Comparison of ENCODE assay signal across 8 cellular contexts in the genomic region with DNA sequence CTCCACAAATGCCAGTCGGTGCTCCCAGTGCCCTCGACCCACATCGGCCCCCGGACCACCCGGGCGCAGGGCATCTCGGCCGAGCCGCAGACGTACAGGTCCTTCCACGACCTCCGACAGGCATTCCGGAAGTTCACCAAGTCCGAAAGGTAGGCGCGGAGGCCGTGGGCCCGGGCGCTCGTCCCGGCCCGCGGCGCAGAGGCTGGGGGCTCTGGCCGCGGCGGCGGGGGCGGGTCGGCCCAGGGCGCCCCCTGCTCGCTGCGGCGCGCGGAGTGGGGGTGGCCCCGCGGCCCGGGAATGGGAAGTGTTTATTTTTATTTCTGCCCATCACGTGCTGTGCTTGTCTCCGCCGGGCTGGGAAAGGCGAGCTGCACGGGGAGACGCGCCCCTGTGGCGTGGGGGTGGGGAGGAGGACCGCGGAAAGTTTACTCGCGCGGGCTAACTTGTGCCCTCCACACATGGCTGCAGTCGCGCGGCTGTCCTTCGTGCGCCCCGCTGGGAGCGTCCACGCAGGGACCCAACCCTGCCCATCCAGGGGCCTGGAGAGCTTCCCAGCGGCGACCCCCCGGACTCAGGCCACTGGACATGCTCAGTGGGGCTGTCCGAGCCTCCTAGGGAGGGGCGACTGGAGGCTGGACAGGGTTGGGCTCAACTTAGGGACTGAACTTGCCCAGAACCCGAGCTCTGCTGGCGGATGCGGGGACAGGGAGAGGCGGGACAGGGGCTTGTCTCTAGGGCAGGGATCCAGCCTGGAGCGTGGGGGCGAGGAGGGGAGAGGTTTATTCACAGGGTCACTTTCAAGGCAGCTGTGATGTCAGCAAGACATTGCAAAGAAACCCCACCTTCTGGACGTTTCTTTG.
DNase-seq lines count a peak whose midpoint lies in the region; ATAC-seq and TF ChIP-seq lines count a peak whose summit lies in the region.

No MANE protein-coding gene starts in this region.

- no peaks in the 10 kb centered on the region for H3K36me3 ChIP-seq in cardiac muscle cell

- peaks cover 13% of the 10 kb centered on the region for H3K27me3 ChIP-seq in cardiac muscle cell

- peak overlapping the region; percentile 57 for H3K4me3 ChIP-seq in cardiac muscle cell

- intact Hi-C loops in posterior vena cava (cut with DNase I): no loop called here

- TF ChIP-seq CTCF in cardiac muscle cell (IDR thresholded peaks at IDR 0.05; ENCODE audit: low read depth, low read length): no peak

- peak overlapping the region; percentile 31 for H3K4me3 Mint-ChIP-seq in activated CD8-positive, alpha-beta T cell treated with anti-CD3 and anti-CD28 coated beads, Interleukin-2, amount 10 ng/mL, durations not matched to agents 7 days and 5 days

- H3K9me3 ChIP-seq in cardiac muscle cell (ENCODE audit: low read depth): no peaks in the 10 kb centered on the region

- no peak for DNase-seq in activated CD8-positive, alpha-beta T cell treated with anti-CD3 and anti-CD28 coated beads, Interleukin-2, amount 10 ng/mL, durations not matched to agents 7 days and 5 days
- DNase-seq in cardiac muscle cell (ENCODE audit: low read depth in 1 of 2, low spot score in 1 of 2): peak; percentile 58 to 78
- DNase-seq in posterior vena cava (ENCODE audit: low spot score): peak; percentile 91
- DNase-seq in inferior parietal cortex (ENCODE audit: extremely low spot score): no peak
- DNase-seq in AML-193 (lab: John Stamatoyannopoulos, UW): no peak

- POLR2A ChIA-PET in activated CD8-positive, alpha-beta T cell treated with anti-CD3 and anti-CD28 coated beads, Interleukin-2, amount 10 ng/mL, durations not matched to agents 7 days and 5 days (lab: Charles Lee): no interaction called here

- CTCF ChIA-PET in activated CD8-positive, alpha-beta T cell treated with anti-CD3 and anti-CD28 coated beads, Interleukin-2, amount 10 ng/mL, durations not matched to agents 7 days and 5 days (lab: Charles Lee): no interaction called here

- no peaks in the 10 kb centered on the region for H3K9me3 Mint-ChIP-seq in activated CD8-positive, alpha-beta T cell treated with anti-CD3 and anti-CD28 coated beads, Interleukin-2, amount 10 ng/mL, durations not matched to agents 7 days and 5 days (ENCODE audit: insufficient read depth)

- no peak overlapping the region for H3K27ac Mint-ChIP-seq in activated CD8-positive, alpha-beta T cell treated with anti-CD3 and anti-CD28 coated beads, Interleukin-2, amount 10 ng/mL, durations not matched to agents 7 days and 5 days

- no peaks in the 10 kb centered on the region for H3K36me3 Mint-ChIP-seq in activated CD8-positive, alpha-beta T cell treated with anti-CD3 and anti-CD28 coated beads, Interleukin-2, amount 10 ng/mL, durations not matched to agents 7 days and 5 days (ENCODE audit: low read depth)

- ATAC-seq in GM18909 (IDR thresholded peaks at IDR 0.05; ENCODE audit: poor library complexity, unreplicated experiment) (peak; percentile 40), GM21723 (IDR thresholded peaks at IDR 0.05; ENCODE audit: unreplicated experiment) (no peak), HG03025 (IDR thresholded peaks at IDR 0.05; ENCODE audit: low FRiP score, unreplicated experiment) (no peak)
- ATAC-seq in activated CD8-positive, alpha-beta T cell treated with anti-CD3 and anti-CD28 coated beads, Interleukin-2, amount 10 ng/mL, durations not matched to agents 7 days and 5 days: no peak

- no peaks in the 10 kb centered on the region for H3K4me1 Mint-ChIP-seq in activated CD8-positive, alpha-beta T cell treated with anti-CD3 and anti-CD28 coated beads, Interleukin-2, amount 10 ng/mL, durations not matched to agents 7 days and 5 days (ENCODE audit: low read depth)

- H3K4me1 ChIP-seq in cardiac muscle cell (ENCODE audit: low read depth): peaks cover 18% of the 10 kb centered on the region

- H3K27me3 Mint-ChIP-seq in activated CD8-positive, alpha-beta T cell treated with anti-CD3 and anti-CD28 coated beads, Interleukin-2, amount 10 ng/mL, durations not matched to agents 7 days and 5 days (ENCODE audit: low read depth): peaks cover 52% of the 10 kb centered on the region

- peak overlapping the region; percentile 53 for H3K27ac ChIP-seq in cardiac muscle cell

Comparison
In these comparisons a context has a peak if more than half of its experiments do, and no peak if none do; other contexts are left out.
1. DNase-seq: peak in cardiac muscle cell (2 of 2) and posterior vena cava (single experiment); none in activated CD8-positive, alpha-beta T cell treated with anti-CD3 and anti-CD28 coated beads, Interleukin-2, amount 10 ng/mL, durations not matched to agents 7 days and 5 days (single experiment), inferior parietal cortex (single experiment) and AML-193 (0 of 2).